Comparison of ENCODE assay signal across 1 cellular context in genomic region chr14:77044776-77045569, GRCh38.
TF ChIP-seq lines count a peak whose summit lies in the region.

No MANE protein-coding gene starts in this region.

TF ChIP-seq in H1, 55 proteins besides CTCF, POLR2A, EP300 and RAD21 (continued from another document):
- TF ChIP-seq CBX5 (IDR thresholded peaks at IDR 0.05; ENCODE audit: low read depth, low read length) (no peak), CREB1 (IDR thresholded peaks at IDR 0.05) (no peak), EGR1 (IDR thresholded peaks at IDR 0.05; ENCODE audit: borderline replicate concordance, low read depth, low read length) (no peak), HDAC6 (IDR thresholded peaks at IDR 0.05; ENCODE audit: low read depth, low read length) (no peak), ATF3 (IDR thresholded peaks at IDR 0.05; ENCODE audit: insufficient read depth, low read depth, low read length) (no peak)
